1 cellular context compared by ENCODE assay signal in genomic region chr7:70319057-70319456, GRCh38.
TF ChIP-seq lines count a peak whose summit lies in the region.

No MANE protein-coding gene starts in this region.

TF ChIP-seq in SK-N-SH, 30 proteins besides CTCF, POLR2A, EP300 and RAD21 (continued from another document):
- TF ChIP-seq REST (IDR thresholded peaks at IDR 0.05; ENCODE audit: low read depth, low read length), result no peak
- no peak for TF ChIP-seq EZH2phosphoT487 (IDR thresholded peaks at IDR 0.05; ENCODE audit: borderline replicate concordance, low read depth)
- TF ChIP-seq MEF2A (IDR thresholded peaks at IDR 0.05; ENCODE audit: borderline replicate concordance, low read depth), result no peak
- TF ChIP-seq NFIC (IDR thresholded peaks at IDR 0.05; ENCODE audit: borderline replicate concordance), result no peak
- TF ChIP-seq TCF12 (IDR thresholded peaks at IDR 0.05), result peak; percentile 53
- no peak for TF ChIP-seq USF1 (IDR thresholded peaks at IDR 0.05; ENCODE audit: borderline replicate concordance, low read depth)
- TF ChIP-seq POLR2AphosphoS5 (IDR thresholded peaks at IDR 0.05; ENCODE audit: low read depth, low read length), result no peak
- TF ChIP-seq SIN3A (IDR thresholded peaks at IDR 0.05; ENCODE audit: borderline replicate concordance, low read depth, low read length), result no peak
- no peak for TF ChIP-seq IRF3 (IDR thresholded peaks at IDR 0.05; ENCODE audit: low read depth, low read length)
- TF ChIP-seq NRF1 (IDR thresholded peaks at IDR 0.05; ENCODE audit: low read depth, low read length), result no peak
- TF ChIP-seq PBX3 (IDR thresholded peaks at IDR 0.05), result peak; percentile 36; the same call in 1 of the 2 replicates
- no peak for TF ChIP-seq YY1 (IDR thresholded peaks at IDR 0.05; ENCODE audit: low read depth)
- TF ChIP-seq CHD2 (IDR thresholded peaks at IDR 0.05; ENCODE audit: low read length, partially characterized antibody), result no peak
- TF ChIP-seq, protein P1, sequence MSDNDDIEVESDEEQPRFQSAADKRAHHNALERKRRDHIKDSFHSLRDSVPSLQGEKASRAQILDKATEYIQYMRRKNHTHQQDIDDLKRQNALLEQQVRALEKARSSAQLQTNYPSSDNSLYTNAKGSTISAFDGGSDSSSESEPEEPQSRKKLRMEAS (IDR thresholded peaks at IDR 0.05; ENCODE audit: low read depth), result no peak
- TF ChIP-seq FOXM1 (IDR thresholded peaks at IDR 0.05; ENCODE audit: low read depth), result no peak
- no peak for TF ChIP-seq GABPA (IDR thresholded peaks at IDR 0.05; ENCODE audit: low read depth)
